24 cellular contexts compared by ENCODE assay signal in genomic region chr6:38367231-38367630, GRCh38.
"Had no signal": no experiment of that assay in that cellular context is flagged by ENCODE, and none has a peak within 500 bp of the region (broad histone marks: within the 10 kb centered on the region; RNA-seq: fewer than 3 reads in every experiment).

No MANE protein-coding gene starts in this region.

- ATAC-seq: activated CD4-positive, CD25-positive, alpha-beta regulatory T cell treated with anti-CD3 and anti-CD28 coated beads, Interleukin-2, amount 50 U/mL, for 24 hours; activated CD8-positive, alpha-beta T cell treated with anti-CD3 and anti-CD28 coated beads, Interleukin-2, amount 10 ng/mL, durations not matched to agents 7 days and 5 days; body of pancreas; SK-N-SH treated with all-trans-retinoic acid at 6 μM for 48 hours had no signal

- H3K9me3 ChIP-seq: ascending aorta, body of pancreas, Peyer's patch, SJSA1 had no signal

- H3K4me3 ChIP-seq: ascending aorta, body of pancreas, Peyer's patch, SJSA1 had no signal

- H3K27me3 ChIP-seq: ascending aorta, body of pancreas, Peyer's patch, SJSA1 had no signal

- H3K27ac ChIP-seq: ascending aorta, body of pancreas, Peyer's patch, RWPE1, SJSA1 had no signal

- H3K36me3 ChIP-seq: ascending aorta, Peyer's patch, SJSA1 had no signal

- H3K4me1 ChIP-seq: ascending aorta, body of pancreas, Peyer's patch, SJSA1 had no signal

- DNase-seq: activated CD4-positive, alpha-beta T cell treated with anti-CD3 and anti-CD28 coated beads for 4 hours; activated CD4-positive, alpha-beta T cell treated with anti-CD3 and anti-CD28 coated beads, Interleukin-2, amount 50 U/mL, for 4 hours; activated CD8-positive, alpha-beta memory T cell treated with anti-CD3 and anti-CD28 coated beads, Interleukin-2, amount 50 U/mL, for 48 hours; activated CD8-positive, alpha-beta T cell treated with anti-CD3 and anti-CD28 coated beads, Interleukin-2, amount 10 ng/mL, durations not matched to agents 7 days and 5 days; activated naive CD4-positive, alpha-beta T cell; activated T-cell treated with anti-CD3 and anti-CD28 coated beads, Interleukin-2, amount 50 U/mL, for 1 hour; amniotic stem cell; body of pancreas; central memory CD4-positive, alpha-beta T cell; MM.1S; NCI-H1105; NCI-H1436 treated with DMSO at 0.1 percent for 48 hours; NCI-H1930; NCI-H510A treated with DMSO at 0.1 percent for 48 hours; NCI-H69; NK-92 treated with Interleukin-12 subunit alpha and Interleukin-12 subunit beta, amount 100 ng/mL, for 24 hours; Peyer's patch; SHP77; SW 1271 had no signal
